ENCODE assay signal across 8 cellular contexts in genomic region chr12:89244536-89244935, GRCh38.
DNase-seq lines count a peak whose midpoint lies in the region; ATAC-seq and TF ChIP-seq lines count a peak whose summit lies in the region.
"Had no signal": no experiment of that assay in that cellular context is flagged by ENCODE, and none has a peak within 500 bp of the region (broad histone marks: within the 10 kb centered on the region; RNA-seq: fewer than 3 reads in every experiment).

No MANE protein-coding gene starts in this region.

- peak; percentile 91 to 92 for ATAC-seq in natural killer cell treated with Interleukin-12 subunit alpha and Interleukin-12 subunit beta and Interleukin-15 and Interleukin-18, amount 100 ng/mL, for 72 hours

- no peak for TF ChIP-seq POLR2A in transverse colon (IDR thresholded peaks at IDR 0.05)

- H3K79me2 ChIP-seq in KMS-11 (ENCODE audit: insufficient read depth, low read depth): no peaks in the 10 kb centered on the region

- H3K36me3 ChIP-seq in KMS-11 (ENCODE audit: insufficient read depth) (no peaks in the 10 kb centered on the region), transverse colon (no peaks in the 10 kb centered on the region)

- TF ChIP-seq CTCF in GM13977 (IDR thresholded peaks at IDR 0.05; ENCODE audit: extremely low read depth, insufficient read depth, missing control alignments) (no peak), KMS-11 (conservative IDR thresholded peaks at IDR 0.05; ENCODE audit: low read depth, low read length) (no peak), RWPE1 (conservative IDR thresholded peaks at IDR 0.05; ENCODE audit: low read depth) (no peak), transverse colon (IDR thresholded peaks at IDR 0.05) (no peak)

- POLR2A ChIA-PET in RWPE1 (lab: Yijun Ruan, JAX; ENCODE audit: low non-redundant PET): no interaction called here

- peak overlapping the region; percentile 34; the same call in 1 of the 2 replicates for H3K9ac ChIP-seq in KMS-11

- H2AFZ ChIP-seq in KMS-11 (ENCODE audit: low read depth): peak overlapping the region; percentile 15

- DNase-seq in GM13977 (ENCODE audit: low spot score): peak; percentile 4
- peak; percentile 67 for DNase-seq in natural killer cell treated with Interleukin-12 subunit alpha and Interleukin-12 subunit beta and Interleukin-15 and Interleukin-18, amount 100 ng/mL, for 72 hours (ENCODE audit: low spot score)
- DNase-seq in NCI-H2081 (lab: John Stamatoyannopoulos, UW): no peak
- DNase-seq in RWPE1 (ENCODE audit: low spot score): no peak
- DNase-seq in transverse colon: no peak
- DNase-seq: NCI-H1417 had no signal

- no peaks in the 10 kb centered on the region for H3K27me3 ChIP-seq in KMS-11 (ENCODE audit: insufficient read depth, low read depth)
- no peaks in the 10 kb centered on the region for H3K27me3 ChIP-seq in transverse colon

- peak overlapping the region; percentile 91 for H3K27ac Mint-ChIP-seq in activated naive CD8-positive, alpha-beta T cell
- H3K27ac Mint-ChIP-seq in natural killer cell treated with Interleukin-12 subunit alpha and Interleukin-12 subunit beta and Interleukin-15 and Interleukin-18, amount 100 ng/mL, for 72 hours: peak overlapping the region; percentile 25 to 66

- no peaks in the 10 kb centered on the region for H3K9me3 ChIP-seq in transverse colon

- peak overlapping the region; percentile 93 for H3K4me2 ChIP-seq in KMS-11

- H3K36me3 Mint-ChIP-seq in activated naive CD8-positive, alpha-beta T cell: no peaks in the 10 kb centered on the region
- H3K36me3 Mint-ChIP-seq in natural killer cell treated with Interleukin-12 subunit alpha and Interleukin-12 subunit beta and Interleukin-15 and Interleukin-18, amount 100 ng/mL, for 72 hours: peaks cover 9% of the 10 kb centered on the region

- peaks cover 2% of the 10 kb centered on the region for H3K27me3 Mint-ChIP-seq in activated naive CD8-positive, alpha-beta T cell
- no peaks in the 10 kb centered on the region for H3K27me3 Mint-ChIP-seq in natural killer cell treated with Interleukin-12 subunit alpha and Interleukin-12 subunit beta and Interleukin-15 and Interleukin-18, amount 100 ng/mL, for 72 hours

- H4K20me1 ChIP-seq in KMS-11 (ENCODE audit: insufficient read depth): no peaks in the 10 kb centered on the region

- H3K4me3 Mint-ChIP-seq in activated naive CD8-positive, alpha-beta T cell: peak overlapping the region; percentile 43
- peak overlapping the region; percentile 63 for H3K4me3 Mint-ChIP-seq in natural killer cell treated with Interleukin-12 subunit alpha and Interleukin-12 subunit beta and Interleukin-15 and Interleukin-18, amount 100 ng/mL, for 72 hours

- peaks cover 40% of the 10 kb centered on the region for H3K4me1 Mint-ChIP-seq in activated naive CD8-positive, alpha-beta T cell (ENCODE audit: low read depth)
- peaks cover 24 to 34% of the 10 kb centered on the region in 2 donors for H3K4me1 Mint-ChIP-seq in natural killer cell treated with Interleukin-12 subunit alpha and Interleukin-12 subunit beta and Interleukin-15 and Interleukin-18, amount 100 ng/mL, for 72 hours (ENCODE audit: low read depth in 2 of 2)

- H3K9me3 Mint-ChIP-seq in activated naive CD8-positive, alpha-beta T cell (ENCODE audit: low read depth): no peaks in the 10 kb centered on the region
- peaks cover 7% of the 10 kb centered on the region for H3K9me3 Mint-ChIP-seq in natural killer cell treated with Interleukin-12 subunit alpha and Interleukin-12 subunit beta and Interleukin-15 and Interleukin-18, amount 100 ng/mL, for 72 hours

- in situ Hi-C loops in GM13977 (cut with MboI; ENCODE audit: low pct_unique_long_range_greater_than_20kb, low sequenced_read_pairs, unreplicated experiment) (no loop called here), transverse colon (cut with MboI; ENCODE audit: low pct_ligation_motif_present in 1 of 4, low pct_unique_long_range_greater_than_20kb in 1 of 4, low sequenced_read_pairs in 3 of 4) (no loop called here)

- no peak for TF ChIP-seq EP300 in transverse colon (IDR thresholded peaks at IDR 0.05; ENCODE audit: low read depth)

- intact Hi-C loops in transverse colon (cut with DNase I; ENCODE audit: low total_unique reads): no loop called here

- peaks cover 83% of the 10 kb centered on the region for H3K4me1 ChIP-seq in KMS-11 (ENCODE audit: low read depth, poor library complexity, severe bottlenecking)
- peaks cover 0 to 13% (median 0%) of the 10 kb centered on the region in 4 donors for H3K4me1 ChIP-seq in transverse colon

- H3K4me3 ChIP-seq in KMS-11 (IDR thresholded peaks at IDR 0.05; ENCODE audit: insufficient read depth, low read depth, low read length) (no peak overlapping the region), transverse colon (no peak overlapping the region)

- peak overlapping the region; percentile 91 for H3K27ac ChIP-seq in KMS-11
- H3K27ac ChIP-seq in RWPE1: no peak overlapping the region
- peak overlapping the region in 2 of 4 donors; percentile 16 to 35 for H3K27ac ChIP-seq in transverse colon

- WGBS in transverse colon (ENCODE audit: low coverage in 1 of 2), 2 donors: 52 to 61% methylated on average over 3 of the region's 3 CpGs

- CTCF ChIA-PET in RWPE1 (lab: Yijun Ruan, JAX): no interaction called here

Comparison
In these comparisons a context has a peak if more than half of its experiments do, and no peak if none do; other contexts are left out.
1. DNase-seq: peak in GM13977 (single experiment) and natural killer cell treated with Interleukin-12 subunit alpha and Interleukin-12 subunit beta and Interleukin-15 and Interleukin-18, amount 100 ng/mL, for 72 hours (single experiment); none in NCI-H2081 (0 of 2), RWPE1 (single experiment) and transverse colon (single experiment).